In genomic region chr11:118622376-118623290, GRCh38 we compare ENCODE assay signal across 1 cellular context.
TF ChIP-seq lines count a peak whose summit lies in the region.

No MANE protein-coding gene starts in this region.

TF ChIP-seq in WTC11, 78 proteins besides CTCF, POLR2A, EP300 and RAD21 (continued from another document):
- TF ChIP-seq, protein P1, sequence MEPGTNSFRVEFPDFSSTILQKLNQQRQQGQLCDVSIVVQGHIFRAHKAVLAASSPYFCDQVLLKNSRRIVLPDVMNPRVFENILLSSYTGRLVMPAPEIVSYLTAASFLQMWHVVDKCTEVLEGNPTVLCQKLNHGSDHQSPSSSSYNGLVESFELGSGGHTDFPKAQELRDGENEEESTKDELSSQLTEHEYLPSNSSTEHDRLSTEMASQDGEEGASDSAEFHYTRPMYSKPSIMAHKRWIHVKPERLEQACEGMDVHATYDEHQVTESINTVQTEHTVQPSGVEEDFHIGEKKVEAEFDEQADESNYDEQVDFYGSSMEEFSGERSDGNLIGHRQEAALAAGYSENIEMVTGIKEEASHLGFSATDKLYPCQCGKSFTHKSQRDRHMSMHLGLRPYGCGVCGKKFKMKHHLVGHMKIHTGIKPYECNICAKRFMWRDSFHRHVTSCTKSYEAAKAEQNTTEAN (CRISPR knock-in tag; IDR thresholded peaks at IDR 0.05): no peak
- TF ChIP-seq, protein P2, sequence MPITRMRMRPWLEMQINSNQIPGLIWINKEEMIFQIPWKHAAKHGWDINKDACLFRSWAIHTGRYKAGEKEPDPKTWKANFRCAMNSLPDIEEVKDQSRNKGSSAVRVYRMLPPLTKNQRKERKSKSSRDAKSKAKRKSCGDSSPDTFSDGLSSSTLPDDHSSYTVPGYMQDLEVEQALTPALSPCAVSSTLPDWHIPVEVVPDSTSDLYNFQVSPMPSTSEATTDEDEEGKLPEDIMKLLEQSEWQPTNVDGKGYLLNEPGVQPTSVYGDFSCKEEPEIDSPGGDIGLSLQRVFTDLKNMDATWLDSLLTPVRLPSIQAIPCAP (CRISPR knock-in tag; IDR thresholded peaks at IDR 0.05): no peak
- TF ChIP-seq FOXP1 (CRISPR knock-in tag; IDR thresholded peaks at IDR 0.05; ENCODE audit: borderline replicate concordance) (no peak), TCF7 (CRISPR knock-in tag; IDR thresholded peaks at IDR 0.05; ENCODE audit: low read depth) (no peak), JAZF1 (CRISPR knock-in tag; IDR thresholded peaks at IDR 0.05) (no peak), TEAD1 (CRISPR knock-in tag; IDR thresholded peaks at IDR 0.05) (no peak), TP53 (CRISPR knock-in tag; IDR thresholded peaks at IDR 0.05) (no peak), IRF2 (CRISPR knock-in tag; IDR thresholded peaks at IDR 0.05; ENCODE audit: borderline replicate concordance, low read depth) (no peak), JUN (CRISPR knock-in tag; IDR thresholded peaks at IDR 0.05) (no peak), GRHL2 (CRISPR knock-in tag; IDR thresholded peaks at IDR 0.05; ENCODE audit: insufficient replicate concordance, severe bottlenecking) (no peak), RORB (CRISPR knock-in tag; IDR thresholded peaks at IDR 0.05) (no peak), HMGA2 (CRISPR knock-in tag; IDR thresholded peaks at IDR 0.05) (no peak), EMX1 (CRISPR knock-in tag; IDR thresholded peaks at IDR 0.05) (no peak), CREB1 (CRISPR knock-in tag; IDR thresholded peaks at IDR 0.05) (no peak)
- TF ChIP-seq, protein P3, sequence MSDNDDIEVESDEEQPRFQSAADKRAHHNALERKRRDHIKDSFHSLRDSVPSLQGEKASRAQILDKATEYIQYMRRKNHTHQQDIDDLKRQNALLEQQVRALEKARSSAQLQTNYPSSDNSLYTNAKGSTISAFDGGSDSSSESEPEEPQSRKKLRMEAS (CRISPR knock-in tag; IDR thresholded peaks at IDR 0.05): no peak
- TF ChIP-seq, protein P4, sequence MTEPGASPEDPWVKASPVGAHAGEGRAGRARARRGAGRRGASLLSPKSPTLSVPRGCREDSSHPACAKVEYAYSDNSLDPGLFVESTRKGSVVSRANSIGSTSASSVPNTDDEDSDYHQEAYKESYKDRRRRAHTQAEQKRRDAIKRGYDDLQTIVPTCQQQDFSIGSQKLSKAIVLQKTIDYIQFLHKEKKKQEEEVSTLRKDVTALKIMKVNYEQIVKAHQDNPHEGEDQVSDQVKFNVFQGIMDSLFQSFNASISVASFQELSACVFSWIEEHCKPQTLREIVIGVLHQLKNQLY (CRISPR knock-in tag; IDR thresholded peaks at IDR 0.05): no peak
- TF ChIP-seq, protein P5, sequence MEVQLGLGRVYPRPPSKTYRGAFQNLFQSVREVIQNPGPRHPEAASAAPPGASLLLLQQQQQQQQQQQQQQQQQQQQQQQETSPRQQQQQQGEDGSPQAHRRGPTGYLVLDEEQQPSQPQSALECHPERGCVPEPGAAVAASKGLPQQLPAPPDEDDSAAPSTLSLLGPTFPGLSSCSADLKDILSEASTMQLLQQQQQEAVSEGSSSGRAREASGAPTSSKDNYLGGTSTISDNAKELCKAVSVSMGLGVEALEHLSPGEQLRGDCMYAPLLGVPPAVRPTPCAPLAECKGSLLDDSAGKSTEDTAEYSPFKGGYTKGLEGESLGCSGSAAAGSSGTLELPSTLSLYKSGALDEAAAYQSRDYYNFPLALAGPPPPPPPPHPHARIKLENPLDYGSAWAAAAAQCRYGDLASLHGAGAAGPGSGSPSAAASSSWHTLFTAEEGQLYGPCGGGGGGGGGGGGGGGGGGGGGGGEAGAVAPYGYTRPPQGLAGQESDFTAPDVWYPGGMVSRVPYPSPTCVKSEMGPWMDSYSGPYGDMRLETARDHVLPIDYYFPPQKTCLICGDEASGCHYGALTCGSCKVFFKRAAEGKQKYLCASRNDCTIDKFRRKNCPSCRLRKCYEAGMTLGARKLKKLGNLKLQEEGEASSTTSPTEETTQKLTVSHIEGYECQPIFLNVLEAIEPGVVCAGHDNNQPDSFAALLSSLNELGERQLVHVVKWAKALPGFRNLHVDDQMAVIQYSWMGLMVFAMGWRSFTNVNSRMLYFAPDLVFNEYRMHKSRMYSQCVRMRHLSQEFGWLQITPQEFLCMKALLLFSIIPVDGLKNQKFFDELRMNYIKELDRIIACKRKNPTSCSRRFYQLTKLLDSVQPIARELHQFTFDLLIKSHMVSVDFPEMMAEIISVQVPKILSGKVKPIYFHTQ (CRISPR knock-in tag; IDR thresholded peaks at IDR 0.05): no peak
